23 cellular contexts compared by ENCODE assay signal in genomic region chr16:54397190-54397835, GRCh38.
DNase-seq lines count a peak whose midpoint lies in the region; ATAC-seq, FAIRE-seq and TF ChIP-seq lines count a peak whose summit lies in the region.
"Had no signal": no experiment of that assay in that cellular context is flagged by ENCODE, and none has a peak within 500 bp of the region (broad histone marks: within the 10 kb centered on the region; RNA-seq: fewer than 3 reads in every experiment).

No MANE protein-coding gene starts in this region.

- in situ Hi-C loops in gastrocnemius medialis (cut with MboI; ENCODE audit: low sequenced_read_pairs in 4 of 4): no loop called here

- TF ChIP-seq POLR2A in gastrocnemius medialis (IDR thresholded peaks at IDR 0.05): no peak

- CTCF ChIA-PET in A673 (lab: Charles Lee): no interaction called here

- peak; percentile 25 for DNase-seq in A673 (ENCODE audit: low spot score)
- peak; percentile 78 for DNase-seq in H4 (ENCODE audit: low spot score)
- DNase-seq in NOMO-1 treated with dmso at 0.1 percent for 144 hours (lab: John Stamatoyannopoulos, UW; ENCODE audit: unreplicated experiment): peak; percentile 72
- DNase-seq in fibroblast of mammary gland (ENCODE audit: low read depth): peak; percentile 21
- DNase-seq in urothelium cell line (ENCODE audit: low spot score): no peak
- no peak for DNase-seq in gastrocnemius medialis
- no peak for DNase-seq in activated CD4-positive, CD25-positive, alpha-beta regulatory T cell (lab: John Stamatoyannopoulos, UW)
- DNase-seq in NCI-H446 (lab: John Stamatoyannopoulos, UW): no peak
- DNase-seq: activated T-cell treated with anti-CD3 and anti-CD28 coated beads, Interleukin-2, amount 50 U/mL, for 72 hours; aorta; CD4-positive, CD25-positive, alpha-beta regulatory T cell; IMR-90; left lung; NCI-H187 treated with DMSO at 0.1 percent for 48 hours; NCI-H2227 treated with DMSO at 0.1 percent for 48 hours; psoas muscle; stimulated activated CD4-positive, alpha-beta T cell treated with anti-CD3 and anti-CD28 coated beads, Interleukin-4, amount 100 ng/mL, for 24 hours; upper lobe of right lung had no signal

- ATAC-seq in gastrocnemius medialis: no peak
- ATAC-seq: A549; activated T-cell treated with anti-CD3 and anti-CD28 coated beads, Interleukin-2, amount 50 U/mL, for 72 hours; GM12878; left lung; psoas muscle; upper lobe of right lung; WTC11 had no signal

- BruUV-seq in A673 (replicated peaks; lab: Mats Ljungman, UMichigan): no TSS peak

- no peaks in the 10 kb centered on the region for H3K36me3 ChIP-seq in A673 (ENCODE audit: insufficient read depth, low read length, poor library complexity, severe bottlenecking)
- H3K36me3 ChIP-seq in gastrocnemius medialis: no peaks in the 10 kb centered on the region
- H3K36me3 ChIP-seq: left lung, upper lobe of right lung had no signal

- no peak for FAIRE-seq in urothelium cell line (lab: Jason Lieb, UNC)
- FAIRE-seq: A549, colon, GM12878 had no signal

- H3K27ac ChIP-seq in A673 (ENCODE audit: low read depth, low read length, poor library complexity, severe bottlenecking) (no peak overlapping the region), gastrocnemius medialis (no peak overlapping the region)
- H3K27ac ChIP-seq: A549, left lung, psoas muscle, upper lobe of right lung had no signal

- H3K9me3 ChIP-seq in A673 (ENCODE audit: low read depth, low read length, poor library complexity, severe bottlenecking) (no peaks in the 10 kb centered on the region), gastrocnemius medialis (no peaks in the 10 kb centered on the region)
- H3K9me3 ChIP-seq: A549, left lung, psoas muscle, upper lobe of right lung had no signal

- TF ChIP-seq CTCF in A673 (conservative IDR thresholded peaks at IDR 0.05; ENCODE audit: low read depth, low read length) (no peak), fibroblast of mammary gland (conservative IDR thresholded peaks at IDR 0.05; ENCODE audit: control insufficient read depth, insufficient read depth, low read depth, low read length) (no peak), gastrocnemius medialis (IDR thresholded peaks at IDR 0.05 in 4 of 5, conservative IDR thresholded peaks at IDR 0.05 in 1 of 5) (no peak)

- no peaks in the 10 kb centered on the region for H3K4me1 ChIP-seq in A673 (ENCODE audit: insufficient read depth, low read length, poor library complexity, severe bottlenecking)
- no peaks in the 10 kb centered on the region for H3K4me1 ChIP-seq in gastrocnemius medialis
- H3K4me1 ChIP-seq: A549, left lung, psoas muscle, upper lobe of right lung had no signal

- POLR2A ChIA-PET in A673 (lab: Charles Lee; ENCODE audit: low non-redundant PET): no interaction called here

- intact Hi-C loops in A673 (cut with micrococcal nuclease; ENCODE audit: unreplicated experiment): no loop called here
- intact Hi-C loops in gastrocnemius medialis (cut with DNase I; ENCODE audit: low total_unique reads): no loop called here

- no peak overlapping the region for H3K4me3 ChIP-seq in A673 (ENCODE audit: low read depth, low read length, poor library complexity, severe bottlenecking)
- no peak overlapping the region for H3K4me3 ChIP-seq in fibroblast of mammary gland (ENCODE audit: control insufficient read depth, low read depth, low read length)
- H3K4me3 ChIP-seq in gastrocnemius medialis: no peak overlapping the region
- H3K4me3 ChIP-seq: A549, GM12878, left lung, psoas muscle, smooth muscle cell, upper lobe of right lung had no signal

- H3K27me3 ChIP-seq in A673 (replicated peaks; ENCODE audit: insufficient read depth, low read depth, low read length, poor library complexity) (no peaks in the 10 kb centered on the region), gastrocnemius medialis (no peaks in the 10 kb centered on the region)
- H3K27me3 ChIP-seq: left lung, upper lobe of right lung had no signal

Comparison
In these comparisons a context has a peak if more than half of its experiments do, and no peak if none do; other contexts are left out.
1. DNase-seq: peak in A673 (single experiment), H4 (single experiment), NOMO-1 treated with dmso at 0.1 percent for 144 hours (single experiment) and fibroblast of mammary gland (single experiment); none in urothelium cell line (single experiment), gastrocnemius medialis (0 of 2), activated CD4-positive, CD25-positive, alpha-beta regulatory T cell (0 of 4) and NCI-H446 (0 of 2).